8 cellular contexts compared by ENCODE assay signal in the genomic region with DNA sequence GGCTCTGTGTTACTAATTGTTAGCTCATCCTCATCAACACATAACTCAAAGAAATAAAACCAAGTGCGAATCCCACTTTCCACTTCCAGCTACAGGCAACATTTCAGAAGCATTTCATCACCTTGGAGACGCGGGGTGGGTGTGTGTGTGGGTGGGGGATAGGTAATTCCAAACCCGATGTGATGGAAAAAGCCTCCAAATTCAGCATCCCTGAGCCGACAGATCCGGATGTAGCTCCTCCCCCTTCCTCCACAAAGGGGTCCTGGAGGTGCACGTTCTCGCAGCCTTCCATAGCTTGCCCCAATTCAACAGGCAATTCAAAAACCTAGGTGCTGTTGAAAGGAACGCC. TPM values are rescaled to one million over a fixed set of nuclear protein-coding genes. Genes with fewer than 3 reads are reported as not detected.
DNase-seq lines count a peak whose midpoint lies in the region; ATAC-seq, FAIRE-seq and TF ChIP-seq lines count a peak whose summit lies in the region.

No MANE protein-coding gene starts in this region.

- H3K27me3 ChIP-seq in CD4-positive, alpha-beta memory T cell (ENCODE audit: insufficient read depth, low read length) = no peaks in the 10 kb centered on the region
- H3K27me3 ChIP-seq in neuronal stem cell (ENCODE audit: control insufficient read depth in 3 of 3, insufficient read depth in 3 of 3, low read depth in 1 of 3, low read length in 3 of 3) (no peaks in the 10 kb centered on the region), uterus (no peaks in the 10 kb centered on the region)

- no peaks in the 10 kb centered on the region for H3K9me3 Mint-ChIP-seq in CD4-positive, alpha-beta memory T cell
- no peaks in the 10 kb centered on the region for H3K9me3 Mint-ChIP-seq in endothelial cell (ENCODE audit: unreplicated experiment)

- WGBS in neuronal stem cell (ENCODE audit: extremely low coverage in 2 of 2, insufficient read length in 2 of 2, insufficient replicate concordance in 1 of 2), 2 donors = no CpG with 5 or more reads among the region's 9 CpGs

- peak overlapping the region; percentile 52 for H3K4me2 ChIP-seq in neuronal stem cell (ENCODE audit: insufficient read depth, low read length, poor library complexity, severe bottlenecking)

- DNase-seq in CD4-positive, alpha-beta memory T cell = peak in 1 of 5 donors; percentile 66
- DNase-seq in HEK293T (ENCODE audit: extremely low spot score) = peak; percentile 53
- DNase-seq in RKO (ENCODE audit: low spot score) = peak; percentile 78
- no peak for DNase-seq in endothelial cell (ENCODE audit: low spot score)
- no peak for DNase-seq in neuronal stem cell (ENCODE audit: low spot score)
- DNase-seq in uterus = no peak
- no peak for DNase-seq in urothelium cell line (ENCODE audit: low spot score)

- peak overlapping the region; percentile 73 to 80 for H3K4me3 ChIP-seq in CD4-positive, alpha-beta memory T cell (ENCODE audit: low read length in 2 of 2)
- H3K4me3 ChIP-seq in neuronal stem cell (ENCODE audit: low read length in 2 of 2) = peak overlapping the region; percentile 92 to 97
- H3K4me3 ChIP-seq in uterus = peak overlapping the region; percentile 69 to 87

- H3K36me3 ChIP-seq in CD4-positive, alpha-beta memory T cell (ENCODE audit: insufficient read depth, low read length) = peaks cover 8% of the 10 kb centered on the region
- H3K36me3 ChIP-seq in neuronal stem cell (replicated peaks in 1 of 2; ENCODE audit: control insufficient read depth in 2 of 2, insufficient read depth in 2 of 2, low read length in 2 of 2) = peaks cover 8 to 32% of the 10 kb centered on the region in 2 donors
- H3K36me3 ChIP-seq in uterus = no peaks in the 10 kb centered on the region

- CTCF ChIA-PET in CD4-positive, alpha-beta memory T cell (lab: Charles Lee; ENCODE audit: partially characterized antibody) = interaction anchor here (0.9 to 1.7 kb wide), 5 partner anchors 18 to 1351 kb away, joined by 3 to 5 read pairs (median 4); no protein-coding TSS in a partner anchor
- CTCF ChIA-PET in HEK293T (lab: Yijun Ruan, JAX) = interaction anchor here (1.3 kb wide), 1 partner anchor 129 kb away, joined by 8 read pairs; no protein-coding TSS in a partner anchor

- H2BK5ac ChIP-seq in neuronal stem cell (ENCODE audit: low read length) = peak overlapping the region; percentile 4

- ATAC-seq in HG02885 (IDR thresholded peaks at IDR 0.05; ENCODE audit: poor library complexity, unreplicated experiment) = no peak

- POLR2A ChIA-PET in CD4-positive, alpha-beta memory T cell (lab: Charles Lee; ENCODE audit: partially characterized antibody) = interaction anchor here (0.6 to 1.7 kb wide), 4 partner anchors 10 to 683 kb away, joined by 3 to 9 read pairs (median 6); a partner anchor contains a TSS
- POLR2A ChIA-PET in HEK293T (lab: Yijun Ruan, JAX) = interaction anchor here (1.0 to 2.4 kb wide), 8 partner anchors 11 to 69 kb away, joined by 3 to 8 read pairs (median 4); no protein-coding TSS in a partner anchor

- no peaks in the 10 kb centered on the region for H3K9me3 ChIP-seq in CD4-positive, alpha-beta memory T cell (ENCODE audit: control insufficient read depth in 1 of 2, low read length in 2 of 2)
- H3K9me3 ChIP-seq in neuronal stem cell (replicated peaks in 1 of 2; ENCODE audit: control insufficient read depth in 2 of 2, insufficient read depth in 1 of 2, low read depth in 1 of 2, low read length in 2 of 2) (no peaks in the 10 kb centered on the region), uterus (no peaks in the 10 kb centered on the region)

- H2BK120ac ChIP-seq in neuronal stem cell (ENCODE audit: low read depth, low read length) = no peak overlapping the region

- intact Hi-C loops in CD4-positive, alpha-beta memory T cell (cut with micrococcal nuclease) = loop anchor here (2.0 to 10.0 kb wide), 4 partner anchors 164 to 1442 kb away; a partner anchor contains a TSS
- intact Hi-C loops in uterus (cut with DNase I; ENCODE audit: low total_unique reads) = no loop called here

- TF ChIP-seq POLR2A in uterus (IDR thresholded peaks at IDR 0.05) = no peak

- no peak overlapping the region for H3K23ac ChIP-seq in neuronal stem cell (ENCODE audit: low read depth, low read length, poor library complexity)

- H2BK12ac ChIP-seq in neuronal stem cell (ENCODE audit: low read length) = no peak overlapping the region

- H4K91ac ChIP-seq in neuronal stem cell (ENCODE audit: low read depth, low read length, poor library complexity) = no peak overlapping the region

- no peak overlapping the region for H2AK5ac ChIP-seq in neuronal stem cell (ENCODE audit: low read depth, low read length)

- peaks cover 35% of the 10 kb centered on the region for H3K4me1 ChIP-seq in CD4-positive, alpha-beta memory T cell (ENCODE audit: insufficient read depth, low read length)
- H3K4me1 ChIP-seq in neuronal stem cell (ENCODE audit: control insufficient read depth in 2 of 2, insufficient read depth in 1 of 2, low read depth in 1 of 2, low read length in 2 of 2) = peaks cover 0 to 15% of the 10 kb centered on the region in 2 donors
- H3K4me1 ChIP-seq in uterus = peaks cover 0 to 4% of the 10 kb centered on the region in 2 donors

- peak overlapping the region; percentile 95 for H2AFZ ChIP-seq in neuronal stem cell (ENCODE audit: low read length)

- TF ChIP-seq CTCF in endothelial cell (IDR thresholded peaks at IDR 0.05; ENCODE audit: unreplicated experiment) = no peak
- TF ChIP-seq CTCF in uterus (IDR thresholded peaks at IDR 0.05) = no peak

- no peak overlapping the region for H3K4ac ChIP-seq in neuronal stem cell (ENCODE audit: low read length)

- H3K9ac ChIP-seq in neuronal stem cell (ENCODE audit: low read depth, low read length, poor library complexity) = peak overlapping the region; percentile 14

- no peaks in the 10 kb centered on the region for H3K79me1 ChIP-seq in neuronal stem cell (ENCODE audit: low read depth, low read length)

- peaks cover 16 to 53% (median 34%) of the 10 kb centered on the region in 4 donors for H3K4me1 Mint-ChIP-seq in CD4-positive, alpha-beta memory T cell
- H3K4me1 Mint-ChIP-seq in endothelial cell (ENCODE audit: unreplicated experiment) = peaks cover 17% of the 10 kb centered on the region

- no peak overlapping the region for H4K8ac ChIP-seq in neuronal stem cell (ENCODE audit: low read depth, low read length)

- H3K36me3 Mint-ChIP-seq in CD4-positive, alpha-beta memory T cell = peaks cover 11 to 35% of the 10 kb centered on the region in 2 donors
- peaks cover 2% of the 10 kb centered on the region for H3K36me3 Mint-ChIP-seq in endothelial cell (ENCODE audit: low read depth, unreplicated experiment)

- no peak for FAIRE-seq in urothelium cell line (lab: Jason Lieb, UNC)

- peak overlapping the region; percentile 20 for H3K18ac ChIP-seq in neuronal stem cell (ENCODE audit: low read length)

- peak overlapping the region; percentile 99 to 100 (median 100) for H3K27ac Mint-ChIP-seq in CD4-positive, alpha-beta memory T cell
- H3K27ac Mint-ChIP-seq in endothelial cell (ENCODE audit: unreplicated experiment) = peak overlapping the region; percentile 99

- peak overlapping the region; percentile 84 for H3K27ac ChIP-seq in CD4-positive, alpha-beta memory T cell (ENCODE audit: low read depth, low read length)
- H3K27ac ChIP-seq in neuronal stem cell (replicated peaks; ENCODE audit: low read length) (peak overlapping the region; percentile 64), uterus (peak overlapping the region; percentile 89)

- H3K27me3 Mint-ChIP-seq in CD4-positive, alpha-beta memory T cell = no peaks in the 10 kb centered on the region
- H3K27me3 Mint-ChIP-seq in endothelial cell (ENCODE audit: unreplicated experiment) = no peaks in the 10 kb centered on the region

- H2BK15ac ChIP-seq in neuronal stem cell (ENCODE audit: low read length) = no peak overlapping the region

- peak overlapping the region; percentile 98 to 100 (median 100) for H3K4me3 Mint-ChIP-seq in CD4-positive, alpha-beta memory T cell
- H3K4me3 Mint-ChIP-seq in endothelial cell (ENCODE audit: unreplicated experiment) = peak overlapping the region; percentile 100

- no peak overlapping the region for H3K14ac ChIP-seq in neuronal stem cell (ENCODE audit: low read length)

TF ChIP-seq in HEK293T, 16 proteins besides CTCF, POLR2A, EP300 and RAD21:
- no peak for TF ChIP-seq BHLHE40 (IDR thresholded peaks at IDR 0.05; ENCODE audit: borderline replicate concordance)
- no peak for TF ChIP-seq CTBP1 (IDR thresholded peaks at IDR 0.05; ENCODE audit: borderline replicate concordance)
- no peak for TF ChIP-seq ELF4 (IDR thresholded peaks at IDR 0.05)
- no peak for TF ChIP-seq FOXK2 (IDR thresholded peaks at IDR 0.05)
- TF ChIP-seq ARNT (IDR thresholded peaks at IDR 0.05) = no peak
- TF ChIP-seq SP1 (IDR thresholded peaks at IDR 0.05) = no peak
- TF ChIP-seq HDGF (IDR thresholded peaks at IDR 0.05; ENCODE audit: borderline replicate concordance) = no peak
- no peak for TF ChIP-seq FOXM1 (IDR thresholded peaks at IDR 0.05; ENCODE audit: borderline replicate concordance)
- TF ChIP-seq LEF1 (IDR thresholded peaks at IDR 0.05; ENCODE audit: borderline replicate concordance) = no peak
- TF ChIP-seq NFRKB (IDR thresholded peaks at IDR 0.05) = no peak
- no peak for TF ChIP-seq L3MBTL2 (conservative IDR thresholded peaks at IDR 0.05)
- no peak for TF ChIP-seq TARDBP (IDR thresholded peaks at IDR 0.05)
- TF ChIP-seq, protein P1, sequence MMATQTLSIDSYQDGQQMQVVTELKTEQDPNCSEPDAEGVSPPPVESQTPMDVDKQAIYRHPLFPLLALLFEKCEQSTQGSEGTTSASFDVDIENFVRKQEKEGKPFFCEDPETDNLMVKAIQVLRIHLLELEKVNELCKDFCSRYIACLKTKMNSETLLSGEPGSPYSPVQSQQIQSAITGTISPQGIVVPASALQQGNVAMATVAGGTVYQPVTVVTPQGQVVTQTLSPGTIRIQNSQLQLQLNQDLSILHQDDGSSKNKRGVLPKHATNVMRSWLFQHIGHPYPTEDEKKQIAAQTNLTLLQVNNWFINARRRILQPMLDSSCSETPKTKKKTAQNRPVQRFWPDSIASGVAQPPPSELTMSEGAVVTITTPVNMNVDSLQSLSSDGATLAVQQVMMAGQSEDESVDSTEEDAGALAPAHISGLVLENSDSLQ (IDR thresholded peaks at IDR 0.05) = no peak
- TF ChIP-seq SUZ12 (IDR thresholded peaks at IDR 0.05) = no peak

RNA-seq across cellular contexts. Expression of a gene that starts 0.5 kb away (rescaled TPM):
- 10 to 100 TPM; 32.0 to 38.5 TPM for total RNA-seq in CD4-positive, alpha-beta memory T cell
- polyA plus RNA-seq in CD4-positive, alpha-beta memory T cell = 10 to 100 TPM; 15.8 to 16.3 TPM
- total RNA-seq in endothelial cell (ENCODE audit: unreplicated experiment) (37.0 TPM), uterus (10 to 100 TPM; 15.4 to 98.6 (median 27.9) TPM)
- 34.6 TPM for polyA plus RNA-seq in neuronal stem cell (2013, experiment 1 of 2)
- 34.6 TPM for polyA plus RNA-seq in neuronal stem cell (2013, experiment 2 of 2)

Comparison
In these comparisons a context has a peak if more than half of its experiments do, and no peak if none do; other contexts are left out.
1. DNase-seq: peak in HEK293T (single experiment) and RKO (single experiment); none in endothelial cell (single experiment), neuronal stem cell (single experiment), uterus (0 of 2) and urothelium cell line (single experiment).
2. Peak in every context shown above with its lines, with median percentiles within 50 percentile points of each other: H3K27ac ChIP-seq and H3K4me3 ChIP-seq.